Comparison of ENCODE assay signal across 20 cellular contexts in the genomic region with DNA sequence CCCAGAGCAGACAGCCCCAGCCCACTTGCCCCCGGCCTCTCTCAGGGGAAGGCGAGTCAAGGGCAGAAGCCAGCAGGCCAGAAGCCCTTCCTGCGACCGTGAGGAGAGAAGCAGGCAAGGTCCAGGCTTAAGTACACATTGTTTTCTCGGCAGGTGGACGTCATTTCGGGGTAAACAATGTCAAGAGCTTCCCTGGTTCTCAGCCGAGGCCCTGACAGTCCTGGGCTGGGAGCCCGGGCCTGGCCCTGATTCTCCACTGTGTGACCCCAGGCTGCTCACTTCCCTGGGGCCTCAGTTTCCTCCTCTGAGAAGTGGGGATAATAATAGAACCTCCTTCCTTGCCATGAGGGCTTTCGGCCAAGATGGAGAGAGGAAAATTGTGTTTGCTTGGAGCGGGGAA. TPM values are rescaled to one million over a fixed set of nuclear protein-coding genes. Genes with fewer than 3 reads are reported as not detected.
DNase-seq lines count a peak whose midpoint lies in the region; ATAC-seq and TF ChIP-seq lines count a peak whose summit lies in the region.
"Had no signal": no experiment of that assay in that cellular context is flagged by ENCODE, and none has a peak within 500 bp of the region (broad histone marks: within the 10 kb centered on the region; RNA-seq: fewer than 3 reads in every experiment).

No MANE protein-coding gene starts in this region.

- H3K4me3 ChIP-seq in body of pancreas (no peak overlapping the region), lower lobe of right lung (no peak overlapping the region), thyroid gland (replicated peaks in 1 of 3) (no peak overlapping the region)
- H3K4me3 ChIP-seq: ascending aorta had no signal

- no peaks in the 10 kb centered on the region for H3K79me2 ChIP-seq in H9 (ENCODE audit: insufficient read depth, low read length)

- no peak overlapping the region for H3K4ac ChIP-seq in H9 (ENCODE audit: low read depth, low read length)

- H3K9ac ChIP-seq in H9 (ENCODE audit: extremely low read depth, insufficient read length, low read length): no peak overlapping the region

- no peak overlapping the region for H3K56ac ChIP-seq in H9 (ENCODE audit: insufficient read length, low read depth, low read length)

- no peak overlapping the region for H4K8ac ChIP-seq in H9 (replicated peaks; ENCODE audit: insufficient read length, low read depth, low read length)

- H2BK12ac ChIP-seq in H9 (ENCODE audit: insufficient read length, low read depth, low read length): no peak overlapping the region

- no peak overlapping the region for H3T11ph ChIP-seq in H9 (ENCODE audit: low read length)

- no peak overlapping the region for H3K4me3 Mint-ChIP-seq in H9
- H3K4me3 Mint-ChIP-seq: activated CD4-positive, alpha-beta T cell treated with anti-CD3 and anti-CD28 coated beads for 36 hours; activated naive CD4-positive, alpha-beta T cell treated with anti-CD3 and anti-CD28 coated beads, Interleukin-2, amount 50 U/mL, for 24 hours; CD4-positive, alpha-beta memory T cell; effector memory CD8-positive, alpha-beta T cell; T-helper 1 cell treated with Interleukin-12 subunit alpha and Interleukin-12 subunit beta and Interleukin-4 antibody, amounts not matched to agents 30 μg/mL and 1 μg/mL, for 36 hours had no signal

- TF ChIP-seq POLR2A in body of pancreas (IDR thresholded peaks at IDR 0.05) (no peak), thyroid gland (IDR thresholded peaks at IDR 0.05) (no peak)

- no peak overlapping the region for H2BK120ac ChIP-seq in H9 (ENCODE audit: low read depth, low read length, poor library complexity, severe bottlenecking)

- H3K23ac ChIP-seq in H9 (ENCODE audit: insufficient read length, low read depth, low read length): no peak overlapping the region

- no peak for TF ChIP-seq CTCF in H9 (conservative IDR thresholded peaks at IDR 0.05)
- no peak for TF ChIP-seq CTCF in body of pancreas (IDR thresholded peaks at IDR 0.05)
- no peak for TF ChIP-seq CTCF in lower lobe of right lung (IDR thresholded peaks at IDR 0.05)
- TF ChIP-seq CTCF in thyroid gland (IDR thresholded peaks at IDR 0.05): no peak

- no peak overlapping the region for H2BK5ac ChIP-seq in H9 (ENCODE audit: insufficient read length, low read length)

- no peaks in the 10 kb centered on the region for H3K79me1 ChIP-seq in H9 (ENCODE audit: insufficient read depth, low read depth, low read length, poor library complexity, severe bottlenecking)

- H2BK20ac ChIP-seq in H9 (ENCODE audit: low read depth, low read length, poor library complexity, severe bottlenecking): no peak overlapping the region

- H3K9me3 ChIP-seq in H9 (ENCODE audit: control insufficient read depth, low read depth, low read length) (no peaks in the 10 kb centered on the region), body of pancreas (no peaks in the 10 kb centered on the region), lower lobe of right lung (no peaks in the 10 kb centered on the region), thyroid gland (no peaks in the 10 kb centered on the region)
- H3K9me3 ChIP-seq: ascending aorta had no signal

- H4K91ac ChIP-seq in H9 (ENCODE audit: insufficient read length, low read depth, low read length): no peak overlapping the region

- H2AK5ac ChIP-seq in H9 (ENCODE audit: insufficient read length, low read length): no peak overlapping the region

- peak; percentile 43 for ATAC-seq in body of pancreas
- peak; percentile 81 to 95 for ATAC-seq in lower lobe of right lung
- ATAC-seq in GM19035 (IDR thresholded peaks at IDR 0.05; ENCODE audit: unreplicated experiment): no peak
- ATAC-seq: activated CD4-positive, alpha-beta T cell treated with anti-CD3 and anti-CD28 coated beads for 36 hours; effector memory CD8-positive, alpha-beta T cell had no signal

- no peaks in the 10 kb centered on the region for H3K36me3 Mint-ChIP-seq in H9 (ENCODE audit: insufficient read depth in 1 of 3, low read depth in 3 of 3)
- H3K36me3 Mint-ChIP-seq: activated naive CD4-positive, alpha-beta T cell treated with anti-CD3 and anti-CD28 coated beads, Interleukin-2, amount 50 U/mL, for 24 hours; CD4-positive, alpha-beta memory T cell had no signal

- no peak overlapping the region for H3K4me2 ChIP-seq in H9 (ENCODE audit: insufficient read depth, insufficient read length, low read length)

- H3K4me1 ChIP-seq in H9 (ENCODE audit: insufficient read depth, low read length) (no peaks in the 10 kb centered on the region), body of pancreas (no peaks in the 10 kb centered on the region), lower lobe of right lung (no peaks in the 10 kb centered on the region), thyroid gland (peaks cover 0 to 9% of the 10 kb centered on the region in 2 donors)
- H3K4me1 ChIP-seq: ascending aorta had no signal

- H2AFZ ChIP-seq in H9 (ENCODE audit: low read length): no peak overlapping the region

- intact Hi-C loops in body of pancreas (cut with DNase I): no loop called here
- intact Hi-C loops in lower lobe of right lung (cut with DNase I): no loop called here
- intact Hi-C loops in thyroid gland (cut with DNase I): no loop called here

- H3K18ac ChIP-seq in H9 (ENCODE audit: insufficient read length, low read depth, low read length): no peak overlapping the region

- H4K20me1 ChIP-seq in H9 (ENCODE audit: control insufficient read depth, insufficient read depth, insufficient read length): no peaks in the 10 kb centered on the region

- H3K27ac Mint-ChIP-seq in H9: peak overlapping the region in 2 of 3 experiments; percentile 23 to 35; a peak in 1 of 7 replicates
- H3K27ac Mint-ChIP-seq: activated CD4-positive, alpha-beta T cell treated with anti-CD3 and anti-CD28 coated beads for 36 hours; activated naive CD4-positive, alpha-beta T cell treated with anti-CD3 and anti-CD28 coated beads, Interleukin-2, amount 50 U/mL, for 24 hours; CD4-positive, alpha-beta memory T cell; effector memory CD8-positive, alpha-beta T cell; T-helper 1 cell treated with Interleukin-12 subunit alpha and Interleukin-12 subunit beta and Interleukin-4 antibody, amounts not matched to agents 30 μg/mL and 1 μg/mL, for 36 hours had no signal

- H3K36me3 ChIP-seq in body of pancreas (replicated peaks in 1 of 2; ENCODE audit: insufficient read depth in 1 of 2, low read depth in 2 of 2) (no peaks in the 10 kb centered on the region), lower lobe of right lung (no peaks in the 10 kb centered on the region), thyroid gland (no peaks in the 10 kb centered on the region)
- H3K36me3 ChIP-seq: ascending aorta had no signal

- H2BK15ac ChIP-seq in H9 (ENCODE audit: low read depth, low read length): no peak overlapping the region

- H3K27me3 Mint-ChIP-seq in H9 (ENCODE audit: low read depth): peaks cover 5% of the 10 kb centered on the region

- no peaks in the 10 kb centered on the region for H3K27me3 ChIP-seq in H9 (ENCODE audit: insufficient read depth, low read length)
- no peaks in the 10 kb centered on the region for H3K27me3 ChIP-seq in body of pancreas
- H3K27me3 ChIP-seq in lower lobe of right lung (ENCODE audit: low read depth): no peaks in the 10 kb centered on the region
- no peaks in the 10 kb centered on the region for H3K27me3 ChIP-seq in thyroid gland
- H3K27me3 ChIP-seq: ascending aorta had no signal

- H3K27ac ChIP-seq in H9 (ENCODE audit: insufficient read length, low read depth, low read length) (no peak overlapping the region), body of pancreas (no peak overlapping the region), lower lobe of right lung (peak overlapping the region; percentile 54), thyroid gland (peak overlapping the region; percentile 7 to 45 (median 36))

- no peak for DNase-seq in H9
- DNase-seq in body of pancreas: peak in 1 of 4 donors; percentile 7
- no peak for DNase-seq in lower lobe of right lung
- DNase-seq in thyroid gland: no peak
- DNase-seq in NCI-H82 treated with DMSO at 0.1 percent for 48 hours (lab: John Stamatoyannopoulos, UW; ENCODE audit: unreplicated experiment): no peak
- no peak for DNase-seq in activated CD4-positive, alpha-beta T cell treated with anti-CD3 and anti-CD28 coated beads, Interleukin-2, amount 50 U/mL, for 4 hours
- DNase-seq: activated CD4-positive, alpha-beta T cell treated with anti-CD3 and anti-CD28 coated beads for 36 hours; CD4-positive, alpha-beta memory T cell; cerebellar nuclear complex; DMS79; effector memory CD8-positive, alpha-beta T cell; NCI-H1436; NCI-H748 treated with DMSO at 0.1 percent for 48 hours; nucleus accumbens; retina had no signal

- no CpG with 5 or more reads among the region's 11 CpGs for WGBS in H9 (ENCODE audit: extremely low coverage, insufficient read length, low lambda C conversion rate)
- WGBS in body of pancreas, 2 donors: 44 to 51% methylated on average over 11 of the region's 11 CpGs
- 37 to 43% methylated on average over 6 to 11 of the region's 11 CpGs for WGBS in thyroid gland, 2 donors

- H3K9me3 Mint-ChIP-seq in H9: no peaks in the 10 kb centered on the region; a peak in 1 of 5 replicates
- H3K9me3 Mint-ChIP-seq: activated naive CD4-positive, alpha-beta T cell treated with anti-CD3 and anti-CD28 coated beads, Interleukin-2, amount 50 U/mL, for 24 hours; effector memory CD8-positive, alpha-beta T cell; T-helper 1 cell treated with Interleukin-12 subunit alpha and Interleukin-12 subunit beta and Interleukin-4 antibody, amounts not matched to agents 30 μg/mL and 1 μg/mL, for 36 hours had no signal

- H3K14ac ChIP-seq in H9 (ENCODE audit: insufficient read depth, low read length): no peak overlapping the region

- peaks cover 6 to 7% of the 10 kb centered on the region in 2 experiments for H3K4me1 Mint-ChIP-seq in H9
- H3K4me1 Mint-ChIP-seq: activated CD4-positive, alpha-beta T cell treated with anti-CD3 and anti-CD28 coated beads for 36 hours; activated naive CD4-positive, alpha-beta T cell treated with anti-CD3 and anti-CD28 coated beads, Interleukin-2, amount 50 U/mL, for 24 hours; CD4-positive, alpha-beta memory T cell had no signal

- H3K23me2 ChIP-seq in H9 (ENCODE audit: insufficient read length, low read depth, low read length, poor library complexity, severe bottlenecking): no peaks in the 10 kb centered on the region

- no peak overlapping the region for H4K5ac ChIP-seq in H9 (ENCODE audit: insufficient read length, low read depth, low read length)

RNA-seq across cellular contexts. Expression of a gene that starts 19.4 kb away (rescaled TPM):
- total RNA-seq in H9 (2021) (not detected in 2 replicates), body of pancreas (10 to 100 TPM; 37.9 to 49.8 TPM), lower lobe of right lung (25.9 TPM), thyroid gland (100 to 1,000 TPM; 103 to 322 (median 174) TPM)
- total RNA-seq: activated CD4-positive, alpha-beta T cell treated with anti-CD3 and anti-CD28 coated beads for 36 hours had no signal

RNA-seq across cellular contexts. Expression of a gene that starts 20.4 kb away (rescaled TPM):
- 62.9 and 71.3 TPM in 2 replicates for total RNA-seq in H9 (2021)
- total RNA-seq in body of pancreas: 100 to 1,000 TPM in 1 of 2 donors, 10 to 100 TPM in 1; 13.7 to 127 TPM
- 21.0 TPM for total RNA-seq in lower lobe of right lung
- total RNA-seq in thyroid gland: 10 to 100 TPM; 17.7 to 21.8 (median 19.6) TPM

RNA-seq across cellular contexts. Expression of a gene that starts 23.1 kb away (rescaled TPM):
- total RNA-seq in H9 (2021): 18.9 and 21.9 TPM in 2 replicates
- total RNA-seq in body of pancreas: 10 to 100 TPM in 1 of 2 donors, 1 to 10 TPM in 1; 7.0 to 16.5 TPM
- total RNA-seq in lower lobe of right lung: 16.6 TPM
- 10 to 100 TPM in 1 of 4 donors, 1 to 10 TPM in 3; 5.0 to 10.9 (median 5.9) TPM for total RNA-seq in thyroid gland

RNA-seq across cellular contexts. Expression of a gene that starts 36.3 kb away (rescaled TPM):
- total RNA-seq in H9 (2021) (0.68 and 0.75 TPM in 2 replicates), body of pancreas (not detected), lower lobe of right lung (1.5 TPM), thyroid gland (not detected)
- total RNA-seq: ascending aorta, esophagus mucosa had no signal

RNA-seq across cellular contexts. Expression of a gene that starts 47.7 kb away (rescaled TPM):
- total RNA-seq in H9 (2021) (60.7 and 63.3 TPM in 2 replicates), body of pancreas (10 to 100 TPM; 34.3 to 43.6 TPM), lower lobe of right lung (165 TPM), thyroid gland (10 to 100 TPM; 14.1 to 83.0 (median 24.7) TPM)

Comparison
In these comparisons a context has a peak if more than half of its experiments do, and no peak if none do; other contexts are left out.
1. H3K27ac ChIP-seq: peak in lower lobe of right lung (single experiment) and thyroid gland (3 of 3); none in H9 (single experiment) and body of pancreas (0 of 4).
2. RNA of a gene that starts 19.4 kb away (total RNA-seq): 103 to 322 TPM in thyroid gland, 37.9 to 49.8 TPM in body of pancreas and 25.9 TPM in lower lobe of right lung (single experiment); not detected in H9; every median in the first group is over 10 times any median in the second.